ENCODE assay signal across 20 cellular contexts in the genomic region with DNA sequence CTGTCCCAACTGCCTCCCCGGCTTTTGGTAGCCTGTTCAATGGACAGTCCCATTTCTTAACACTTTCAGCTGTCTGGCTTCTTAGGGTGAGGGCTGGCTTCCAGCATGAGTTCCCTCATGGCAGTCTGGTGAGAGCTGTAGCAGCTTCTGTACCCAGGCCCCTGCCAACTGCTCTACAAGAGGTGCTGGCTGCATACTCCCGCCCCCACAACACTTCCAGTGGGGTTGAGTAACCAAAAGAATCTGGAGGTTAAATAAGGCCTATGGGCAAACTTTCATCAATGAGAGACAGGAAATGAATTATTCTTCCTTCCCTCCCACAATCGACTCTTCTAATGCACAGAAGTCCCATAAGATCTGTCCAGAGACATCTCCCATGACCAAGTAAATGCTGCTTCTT.
DNase-seq lines count a peak whose midpoint lies in the region; TF ChIP-seq lines count a peak whose summit lies in the region.
"Had no signal": no experiment of that assay in that cellular context is flagged by ENCODE, and none has a peak within 500 bp of the region (broad histone marks: within the 10 kb centered on the region; RNA-seq: fewer than 3 reads in every experiment).

No MANE protein-coding gene starts in this region.

- H3K36me3 ChIP-seq in adipocyte (ENCODE audit: control insufficient read depth, insufficient read depth, low read length, severe bottlenecking) = no peaks in the 10 kb centered on the region
- H3K36me3 ChIP-seq: esophagus squamous epithelium, prostate gland, uterus had no signal

- TF ChIP-seq CTCF in foreskin fibroblast (IDR thresholded peaks at IDR 0.05; ENCODE audit: low read depth, low read length) (no peak), progenitor cell of endocrine pancreas (IDR thresholded peaks at IDR 0.05; ENCODE audit: unreplicated experiment) (no peak)

- H3K4me3 ChIP-seq in adipocyte (ENCODE audit: low read length) (no peak overlapping the region), foreskin fibroblast (ENCODE audit: low read depth in 1 of 2, low read length in 2 of 2) (no peak overlapping the region)
- H3K4me3 ChIP-seq: esophagus squamous epithelium, prostate gland, uterus had no signal

- H3K27me3 Mint-ChIP-seq in progenitor cell of endocrine pancreas = no peaks in the 10 kb centered on the region
- H3K27me3 Mint-ChIP-seq: dendritic cell treated with granulocyte-macrophage colony-stimulating factor and Interleukin-4, amounts not matched to agents 40 ng/mL and 50 ng/mL, for 4 days; stimulated activated naive CD8-positive, alpha-beta T cell treated with anti-CD3 and anti-CD28 coated beads, Interleukin-15, amount 100 ng/mL, for 72 hours had no signal

- H3K36me3 Mint-ChIP-seq in progenitor cell of endocrine pancreas (ENCODE audit: insufficient read depth) = no peaks in the 10 kb centered on the region
- H3K36me3 Mint-ChIP-seq: naive thymus-derived CD4-positive, alpha-beta T cell had no signal

- no peaks in the 10 kb centered on the region for H3K9me3 ChIP-seq in adipocyte (ENCODE audit: control insufficient read depth, low read length)
- H3K9me3 ChIP-seq: esophagus squamous epithelium, prostate gland, uterus had no signal

- no peak overlapping the region for H3K4me3 Mint-ChIP-seq in progenitor cell of endocrine pancreas (ENCODE audit: low read depth)
- H3K4me3 Mint-ChIP-seq: dendritic cell treated with granulocyte-macrophage colony-stimulating factor and Interleukin-4, amounts not matched to agents 40 ng/mL and 50 ng/mL, for 4 days; stimulated activated naive CD8-positive, alpha-beta T cell treated with anti-CD3 and anti-CD28 coated beads, Interleukin-15, amount 100 ng/mL, for 72 hours had no signal

- peak; percentile 72 for DNase-seq in COLO829 (ENCODE audit: low spot score)
- DNase-seq in adipocyte (ENCODE audit: low read depth) = peak; percentile 20
- DNase-seq in foreskin fibroblast = peak; percentile 54 to 64
- peak; percentile 66 for DNase-seq in renal cortical epithelial cell (ENCODE audit: low read depth)
- DNase-seq in progenitor cell of endocrine pancreas (ENCODE audit: low spot score, unreplicated experiment) = no peak
- DNase-seq in DMS153 treated with DMSO at 0.1 percent for 48 hours (lab: John Stamatoyannopoulos, UW; ENCODE audit: unreplicated experiment) = no peak
- DNase-seq in SHP77 (lab: John Stamatoyannopoulos, UW) = no peak
- DNase-seq in CD1c-positive myeloid dendritic cell (ENCODE audit: extremely low spot score) = no peak
- DNase-seq: esophagus squamous epithelium; GF-D8; Kasumi-1; naive thymus-derived CD4-positive, alpha-beta T cell; NCI-H1436; NCI-H2227 treated with DMSO at 0.1 percent for 48 hours; SIG-M5; stimulated activated naive CD8-positive, alpha-beta T cell treated with anti-CD3 and anti-CD28 coated beads, Interleukin-15, amount 100 ng/mL, for 72 hours; T-helper 2 cell; uterus had no signal

- no peaks in the 10 kb centered on the region for H3K9me3 Mint-ChIP-seq in progenitor cell of endocrine pancreas (ENCODE audit: low read depth)
- H3K9me3 Mint-ChIP-seq: stimulated activated naive CD8-positive, alpha-beta T cell treated with anti-CD3 and anti-CD28 coated beads, Interleukin-15, amount 100 ng/mL, for 72 hours had no signal

- no peak overlapping the region for H3K27ac Mint-ChIP-seq in progenitor cell of endocrine pancreas
- H3K27ac Mint-ChIP-seq: dendritic cell treated with granulocyte-macrophage colony-stimulating factor and Interleukin-4, amounts not matched to agents 40 ng/mL and 50 ng/mL, for 4 days; naive thymus-derived CD4-positive, alpha-beta T cell had no signal

- peaks cover 18% of the 10 kb centered on the region for H3K4me1 ChIP-seq in adipocyte (ENCODE audit: control insufficient read depth, insufficient read depth, low read length)
- H3K4me1 ChIP-seq: prostate gland, uterus had no signal

- H3K27me3 ChIP-seq in adipocyte (replicated peaks; ENCODE audit: control insufficient read depth, insufficient read depth, low read length) = no peaks in the 10 kb centered on the region
- H3K27me3 ChIP-seq: esophagus squamous epithelium, uterus had no signal

- H3K4me1 Mint-ChIP-seq in progenitor cell of endocrine pancreas (ENCODE audit: low read depth) = no peaks in the 10 kb centered on the region

- no peak overlapping the region for H3K9ac ChIP-seq in adipocyte (ENCODE audit: low read length)

Comparison
In these comparisons a context has a peak if more than half of its experiments do, and no peak if none do; other contexts are left out.
1. DNase-seq: peak in COLO829 (single experiment), adipocyte (single experiment), foreskin fibroblast (2 of 2) and renal cortical epithelial cell (single experiment); none in progenitor cell of endocrine pancreas (single experiment), DMS153 treated with DMSO at 0.1 percent for 48 hours (single experiment), SHP77 (0 of 2) and CD1c-positive myeloid dendritic cell (single experiment).